ENCODE assay signal across 18 cellular contexts in genomic region chrX:2342878-2343277, GRCh38.
DNase-seq lines count a peak whose midpoint lies in the region; ATAC-seq and TF ChIP-seq lines count a peak whose summit lies in the region.
"Had no signal": no experiment of that assay in that cellular context is flagged by ENCODE, and none has a peak within 500 bp of the region (broad histone marks: within the 10 kb centered on the region; RNA-seq: fewer than 3 reads in every experiment).

No MANE protein-coding gene starts in this region.

- DNase-seq in EH (ENCODE audit: low read depth): peak; percentile 91
- no peak for DNase-seq in SK-N-SH
- peak; percentile 83 for DNase-seq in fibroblast of the aortic adventitia (ENCODE audit: low read depth)
- no peak for DNase-seq in osteoblast (ENCODE audit: insufficient read length, low spot score, missing footprints)
- no peak for DNase-seq in activated gamma-delta T cell treated with Interleukin-2 at 50 U/mL for 16 hours
- DNase-seq in activated CD8-positive, alpha-beta T cell treated with anti-CD3 and anti-CD28 coated beads, Interleukin-2, amount 10 ng/mL, durations not matched to agents 7 days and 5 days: no peak
- DNase-seq in ovary: no peak
- no peak for DNase-seq in body of pancreas
- DNase-seq: activated B cell treated with CpG ODN at 0.5 μM for 24 hours; activated CD8-positive, alpha-beta memory T cell treated with anti-CD3 and anti-CD28 coated beads, Interleukin-2, amount 50 U/mL, for 4 hours; activated naive CD8-positive, alpha-beta T cell treated with anti-CD3 and anti-CD28 coated beads for 36 hours; NCI-H1436 treated with DMSO at 0.1 percent for 48 hours; NCI-H446; OCI-M1; SW 1271; thyroid gland had no signal

- H3K9me3 ChIP-seq in SK-N-SH (no peaks in the 10 kb centered on the region), osteoblast (ENCODE audit: low read depth, low read length) (no peaks in the 10 kb centered on the region), ovary (no peaks in the 10 kb centered on the region), body of pancreas (no peaks in the 10 kb centered on the region)
- H3K9me3 ChIP-seq: prostate gland, thyroid gland had no signal

- H3K79me2 ChIP-seq in SK-N-SH (ENCODE audit: insufficient read depth) (no peaks in the 10 kb centered on the region), osteoblast (ENCODE audit: insufficient read depth, low read length) (no peaks in the 10 kb centered on the region)

- peaks cover 9% of the 10 kb centered on the region for H3K9me3 Mint-ChIP-seq in activated CD8-positive, alpha-beta T cell treated with anti-CD3 and anti-CD28 coated beads, Interleukin-2, amount 10 ng/mL, durations not matched to agents 7 days and 5 days (ENCODE audit: insufficient read depth)

- no peak for TF ChIP-seq POLR2A in ovary (IDR thresholded peaks at IDR 0.05)
- no peak for TF ChIP-seq POLR2A in body of pancreas (IDR thresholded peaks at IDR 0.05)

- H3K9me2 ChIP-seq in SK-N-SH: no peaks in the 10 kb centered on the region

- H3F3A ChIP-seq in SK-N-SH (replicated peaks; ENCODE audit: insufficient read depth): no peaks in the 10 kb centered on the region

- H3K4me3 Mint-ChIP-seq in activated CD8-positive, alpha-beta T cell treated with anti-CD3 and anti-CD28 coated beads, Interleukin-2, amount 10 ng/mL, durations not matched to agents 7 days and 5 days: no peak overlapping the region
- H3K4me3 Mint-ChIP-seq: activated B cell treated with CpG ODN at 0.5 μM for 24 hours; activated naive CD8-positive, alpha-beta T cell treated with anti-CD3 and anti-CD28 coated beads for 36 hours; CD14-positive monocyte had no signal

- no peak for ATAC-seq in activated CD8-positive, alpha-beta T cell treated with anti-CD3 and anti-CD28 coated beads, Interleukin-2, amount 10 ng/mL, durations not matched to agents 7 days and 5 days
- no peak for ATAC-seq in body of pancreas

- H3K27me3 ChIP-seq in SK-N-SH (ENCODE audit: insufficient read depth): no peaks in the 10 kb centered on the region
- H3K27me3 ChIP-seq in osteoblast (ENCODE audit: insufficient read depth, low read length): no peaks in the 10 kb centered on the region
- no peaks in the 10 kb centered on the region for H3K27me3 ChIP-seq in ovary
- H3K27me3 ChIP-seq in body of pancreas: no peaks in the 10 kb centered on the region
- H3K27me3 ChIP-seq: thyroid gland had no signal

- H3K9ac ChIP-seq in SK-N-SH: no peak overlapping the region

- H3K4me2 ChIP-seq in SK-N-SH (no peak overlapping the region), osteoblast (ENCODE audit: insufficient read depth, low read length) (peak overlapping the region; percentile 62)

- no peak overlapping the region for H3K27ac Mint-ChIP-seq in activated CD8-positive, alpha-beta T cell treated with anti-CD3 and anti-CD28 coated beads, Interleukin-2, amount 10 ng/mL, durations not matched to agents 7 days and 5 days
- H3K27ac Mint-ChIP-seq: activated B cell treated with CpG ODN at 0.5 μM for 24 hours; activated naive CD8-positive, alpha-beta T cell treated with anti-CD3 and anti-CD28 coated beads for 36 hours had no signal

- H3K4me1 Mint-ChIP-seq in activated CD8-positive, alpha-beta T cell treated with anti-CD3 and anti-CD28 coated beads, Interleukin-2, amount 10 ng/mL, durations not matched to agents 7 days and 5 days (ENCODE audit: low read depth): no peaks in the 10 kb centered on the region
- H3K4me1 Mint-ChIP-seq: activated naive CD8-positive, alpha-beta T cell treated with anti-CD3 and anti-CD28 coated beads for 36 hours had no signal

- H3K36me3 Mint-ChIP-seq in activated CD8-positive, alpha-beta T cell treated with anti-CD3 and anti-CD28 coated beads, Interleukin-2, amount 10 ng/mL, durations not matched to agents 7 days and 5 days (ENCODE audit: low read depth): peaks cover 47% of the 10 kb centered on the region

- TF ChIP-seq EP300 in SK-N-SH (IDR thresholded peaks at IDR 0.05; ENCODE audit: borderline replicate concordance in 1 of 2, low read depth in 1 of 2, low read length in 1 of 2) (no peak), ovary (IDR thresholded peaks at IDR 0.05) (no peak)

- TF ChIP-seq CTCF in SK-N-SH (IDR thresholded peaks at IDR 0.05) (no peak), fibroblast of the aortic adventitia (IDR thresholded peaks at IDR 0.05; ENCODE audit: insufficient read depth, low read length) (no peak), osteoblast (IDR thresholded peaks at IDR 0.05; ENCODE audit: extremely low read depth, low read depth, low read length) (no peak), ovary (IDR thresholded peaks at IDR 0.05) (no peak), body of pancreas (IDR thresholded peaks at IDR 0.05) (no peak)

- peak overlapping the region in 1 of 2 experiments; percentile 37; a peak in 1 of 4 replicates for H3K27ac ChIP-seq in SK-N-SH (ENCODE audit: low read depth in 2 of 2, low read length in 1 of 2)
- H3K27ac ChIP-seq in osteoblast (ENCODE audit: low read depth, low read length): peak overlapping the region; percentile 92
- peak overlapping the region in 1 of 2 donors; percentile 5 for H3K27ac ChIP-seq in ovary
- no peak overlapping the region for H3K27ac ChIP-seq in body of pancreas
- H3K27ac ChIP-seq: prostate gland, thyroid gland had no signal

- no peak for TF ChIP-seq RAD21 in SK-N-SH (IDR thresholded peaks at IDR 0.05; ENCODE audit: low read length)

- 68% methylated on average over 7 of the region's 7 CpGs for WGBS in SK-N-SH (ENCODE audit: low lambda C conversion rate)
- WGBS in ovary, 3 donors: 24 to 45% (median 28%) methylated on average over 7 of the region's 7 CpGs
- WGBS in body of pancreas, 2 donors: 66 to 68% methylated on average over 6 to 7 of the region's 7 CpGs

- no peaks in the 10 kb centered on the region for H4K20me1 ChIP-seq in SK-N-SH (ENCODE audit: insufficient read depth)
- no peaks in the 10 kb centered on the region for H4K20me1 ChIP-seq in osteoblast (ENCODE audit: insufficient read depth, low read length)

- H2AFZ ChIP-seq in SK-N-SH (ENCODE audit: low read depth): no peak overlapping the region
- H2AFZ ChIP-seq in osteoblast (ENCODE audit: low read length): peak overlapping the region; percentile 70

- H3K4me1 ChIP-seq in SK-N-SH (ENCODE audit: control insufficient read depth in 1 of 2, insufficient read depth in 2 of 2, low read depth in 1 of 2, low read length in 1 of 2): no peaks in the 10 kb centered on the region
- peaks cover 21% of the 10 kb centered on the region for H3K4me1 ChIP-seq in osteoblast (ENCODE audit: insufficient read depth, low read length)
- H3K4me1 ChIP-seq in ovary (ENCODE audit: insufficient read depth): peaks cover 4% of the 10 kb centered on the region
- peaks cover 7% of the 10 kb centered on the region for H3K4me1 ChIP-seq in body of pancreas
- H3K4me1 ChIP-seq: prostate gland, thyroid gland had no signal

- intact Hi-C loops in ovary (cut with DNase I) (no loop called here), body of pancreas (cut with DNase I) (no loop called here)

- H3K36me3 ChIP-seq in SK-N-SH (replicated peaks in 1 of 2; ENCODE audit: control insufficient read depth in 1 of 2, insufficient read depth in 2 of 2, low read length in 1 of 2) (no peaks in the 10 kb centered on the region), osteoblast (ENCODE audit: insufficient read depth, low read length) (no peaks in the 10 kb centered on the region), ovary (no peaks in the 10 kb centered on the region), body of pancreas (replicated peaks in 1 of 2; ENCODE audit: insufficient read depth in 1 of 2, low read depth in 2 of 2) (no peaks in the 10 kb centered on the region)
- H3K36me3 ChIP-seq: prostate gland, thyroid gland had no signal

- CTCF ChIA-PET in SK-N-SH (lab: Yijun Ruan, JAX): no interaction called here
- CTCF ChIA-PET in activated CD8-positive, alpha-beta T cell treated with anti-CD3 and anti-CD28 coated beads, Interleukin-2, amount 10 ng/mL, durations not matched to agents 7 days and 5 days (lab: Charles Lee): no interaction called here

- H3K4me3 ChIP-seq in SK-N-SH (ENCODE audit: low read depth in 2 of 2, low read length in 1 of 2) (no peak overlapping the region), fibroblast of the aortic adventitia (ENCODE audit: low read depth, low read length) (no peak overlapping the region), osteoblast (ENCODE audit: insufficient read depth, low read length) (peak overlapping the region; percentile 43), ovary (no peak overlapping the region), body of pancreas (no peak overlapping the region)
- H3K4me3 ChIP-seq: prostate gland, thyroid gland had no signal

- POLR2A ChIA-PET in SK-N-SH (lab: Yijun Ruan, JAX): no interaction called here
- POLR2A ChIA-PET in activated CD8-positive, alpha-beta T cell treated with anti-CD3 and anti-CD28 coated beads, Interleukin-2, amount 10 ng/mL, durations not matched to agents 7 days and 5 days (lab: Charles Lee): no interaction called here

- H3K27me3 Mint-ChIP-seq in activated CD8-positive, alpha-beta T cell treated with anti-CD3 and anti-CD28 coated beads, Interleukin-2, amount 10 ng/mL, durations not matched to agents 7 days and 5 days (ENCODE audit: low read depth): no peaks in the 10 kb centered on the region
- H3K27me3 Mint-ChIP-seq: activated B cell treated with CpG ODN at 0.5 μM for 24 hours; activated naive CD8-positive, alpha-beta T cell treated with anti-CD3 and anti-CD28 coated beads for 36 hours had no signal

TF ChIP-seq in SK-N-SH, 30 proteins besides CTCF, POLR2A, EP300 and RAD21 (continues in another document):
- no peak for TF ChIP-seq ZBTB33 (IDR thresholded peaks at IDR 0.05; ENCODE audit: borderline replicate concordance, low read depth)
- TF ChIP-seq JUND (IDR thresholded peaks at IDR 0.05): no peak
- TF ChIP-seq FOSL2 (IDR thresholded peaks at IDR 0.05; ENCODE audit: borderline replicate concordance, low read depth): 0 out of 2 replicates have a peak, but pooled peaks have one; percentile 29
- no peak for TF ChIP-seq ELF1 (IDR thresholded peaks at IDR 0.05)

Comparison
In these comparisons a context has a peak if more than half of its experiments do, and no peak if none do; other contexts are left out.
1. DNase-seq: peak in EH (single experiment) and fibroblast of the aortic adventitia (single experiment); none in SK-N-SH (single experiment), osteoblast (single experiment), activated gamma-delta T cell treated with Interleukin-2 at 50 U/mL for 16 hours (single experiment), activated CD8-positive, alpha-beta T cell treated with anti-CD3 and anti-CD28 coated beads, Interleukin-2, amount 10 ng/mL, durations not matched to agents 7 days and 5 days (single experiment), ovary (0 of 5) and body of pancreas (0 of 4).